1 cellular context compared by ENCODE assay signal in genomic region chr4:153204247-153205027, GRCh38.
TF ChIP-seq lines count a peak whose summit lies in the region.

TSS of gene TRIM2 (plus strand) at chr4:153204443. CDS start at chr4:153204531, 88 bp downstream.

TF ChIP-seq in HEK293T, 16 proteins besides CTCF, POLR2A, EP300 and RAD21 (continued from another document):
- TF ChIP-seq, protein P1, sequence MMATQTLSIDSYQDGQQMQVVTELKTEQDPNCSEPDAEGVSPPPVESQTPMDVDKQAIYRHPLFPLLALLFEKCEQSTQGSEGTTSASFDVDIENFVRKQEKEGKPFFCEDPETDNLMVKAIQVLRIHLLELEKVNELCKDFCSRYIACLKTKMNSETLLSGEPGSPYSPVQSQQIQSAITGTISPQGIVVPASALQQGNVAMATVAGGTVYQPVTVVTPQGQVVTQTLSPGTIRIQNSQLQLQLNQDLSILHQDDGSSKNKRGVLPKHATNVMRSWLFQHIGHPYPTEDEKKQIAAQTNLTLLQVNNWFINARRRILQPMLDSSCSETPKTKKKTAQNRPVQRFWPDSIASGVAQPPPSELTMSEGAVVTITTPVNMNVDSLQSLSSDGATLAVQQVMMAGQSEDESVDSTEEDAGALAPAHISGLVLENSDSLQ (IDR thresholded peaks at IDR 0.05), result no peak
